15 cellular contexts compared by ENCODE assay signal in the genomic region with DNA sequence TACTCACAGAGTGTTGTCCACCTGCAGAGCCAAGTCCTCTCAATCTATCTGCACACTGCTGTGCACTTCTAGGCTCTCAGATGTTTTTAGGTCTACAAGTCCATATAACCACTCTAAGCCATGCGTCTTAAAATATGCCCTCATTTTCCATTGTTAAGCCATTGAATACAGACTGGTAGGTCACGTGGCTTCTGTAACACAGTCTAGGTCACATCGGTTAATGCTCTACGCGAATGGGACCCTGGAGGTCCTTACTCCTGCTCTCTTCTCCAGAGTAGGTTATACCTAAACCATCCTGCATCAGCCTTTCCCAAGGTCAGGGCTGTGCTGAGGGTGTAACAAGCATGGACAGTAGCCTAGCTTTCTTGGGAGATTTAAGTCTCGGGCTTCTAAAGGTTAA. TPM values are rescaled to one million over a fixed set of nuclear protein-coding genes. Genes with fewer than 3 reads are reported as not detected.
DNase-seq lines count a peak whose midpoint lies in the region; ATAC-seq and TF ChIP-seq lines count a peak whose summit lies in the region.
"Had no signal": no experiment of that assay in that cellular context is flagged by ENCODE, and none has a peak within 500 bp of the region (broad histone marks: within the 10 kb centered on the region; RNA-seq: fewer than 3 reads in every experiment).

No MANE protein-coding gene starts in this region.

- TF ChIP-seq CTCF in upper lobe of left lung (IDR thresholded peaks at IDR 0.05) = no peak

- intact Hi-C loops in activated T-helper 1 cell treated with anti-CD3 and anti-CD28 coated beads, Interleukin-12 subunit alpha, Interleukin-12 subunit beta, Interleukin-2, Interleukin-4 antibody, amounts not matched to agents 30 ng/mL and 10 ng/mL and 1 ng/mL, durations not matched to agents 14 hours and 24 hours and 36 hours (cut with micrococcal nuclease) = loop anchor here (1.0 to 2.0 kb wide), 5 partner anchors 8 to 221 kb away; no protein-coding TSS in a partner anchor

- H3K36me3 ChIP-seq in upper lobe of left lung = no peaks in the 10 kb centered on the region
- H3K36me3 ChIP-seq: prostate gland had no signal

- H3K27me3 Mint-ChIP-seq in activated naive CD4-positive, alpha-beta T cell treated with anti-CD3 and anti-CD28 coated beads, Interleukin-2, amount 10 ng/mL, durations not matched to agents 7 days and 5 days = no peaks in the 10 kb centered on the region
- H3K27me3 Mint-ChIP-seq in activated T-helper 1 cell treated with anti-CD3 and anti-CD28 coated beads, Interleukin-12 subunit alpha, Interleukin-12 subunit beta, Interleukin-2, Interleukin-4 antibody, amounts not matched to agents 30 ng/mL and 10 ng/mL and 1 ng/mL, durations not matched to agents 14 hours and 24 hours and 36 hours (ENCODE audit: insufficient read depth) = no peaks in the 10 kb centered on the region

- ATAC-seq in upper lobe of left lung (ENCODE audit: low FRiP score in 2 of 2) = peak; percentile 12 to 23
- no peak for ATAC-seq in HG02970 (IDR thresholded peaks at IDR 0.05; ENCODE audit: low FRiP score, unreplicated experiment)

- H3K27me3 ChIP-seq in mononuclear cell (ENCODE audit: insufficient read depth, low read length) = no peaks in the 10 kb centered on the region
- H3K27me3 ChIP-seq in upper lobe of left lung = no peaks in the 10 kb centered on the region

- H3K4me3 Mint-ChIP-seq in activated naive CD4-positive, alpha-beta T cell treated with anti-CD3 and anti-CD28 coated beads, Interleukin-2, amount 10 ng/mL, durations not matched to agents 7 days and 5 days = peak overlapping the region; percentile 80
- H3K4me3 Mint-ChIP-seq in activated T-helper 1 cell treated with anti-CD3 and anti-CD28 coated beads, Interleukin-12 subunit alpha, Interleukin-12 subunit beta, Interleukin-2, Interleukin-4 antibody, amounts not matched to agents 30 ng/mL and 10 ng/mL and 1 ng/mL, durations not matched to agents 14 hours and 24 hours and 36 hours = peak overlapping the region; percentile 88

- H3K27ac ChIP-seq in upper lobe of left lung = peak overlapping the region; percentile 30 to 79 (median 62)
- H3K27ac ChIP-seq: prostate gland had no signal

- peaks cover 3% of the 10 kb centered on the region for H3K9me3 Mint-ChIP-seq in activated naive CD4-positive, alpha-beta T cell treated with anti-CD3 and anti-CD28 coated beads, Interleukin-2, amount 10 ng/mL, durations not matched to agents 7 days and 5 days
- H3K9me3 Mint-ChIP-seq in activated T-helper 1 cell treated with anti-CD3 and anti-CD28 coated beads, Interleukin-12 subunit alpha, Interleukin-12 subunit beta, Interleukin-2, Interleukin-4 antibody, amounts not matched to agents 30 ng/mL and 10 ng/mL and 1 ng/mL, durations not matched to agents 14 hours and 24 hours and 36 hours = peaks cover 10% of the 10 kb centered on the region

- no peaks in the 10 kb centered on the region for H3K9me3 ChIP-seq in mononuclear cell (ENCODE audit: low read depth, low read length)
- H3K9me3 ChIP-seq in upper lobe of left lung = no peaks in the 10 kb centered on the region
- H3K9me3 ChIP-seq: prostate gland had no signal

- peaks cover 91% of the 10 kb centered on the region for H3K4me1 ChIP-seq in mononuclear cell (ENCODE audit: insufficient read depth, low read length)
- peaks cover 0 to 15% (median 9%) of the 10 kb centered on the region in 4 donors for H3K4me1 ChIP-seq in upper lobe of left lung
- H3K4me1 ChIP-seq: prostate gland had no signal

- no peak for TF ChIP-seq EP300 in upper lobe of left lung (IDR thresholded peaks at IDR 0.05)

- CTCF ChIA-PET in activated naive CD4-positive, alpha-beta T cell treated with anti-CD3 and anti-CD28 coated beads, Interleukin-2, amount 10 ng/mL, durations not matched to agents 7 days and 5 days (lab: Charles Lee) = interaction anchor here (0.6 to 4.0 kb wide), 11 partner anchors 9 to 124 kb away, joined by 3 to 30 read pairs (median 4); no protein-coding TSS in a partner anchor

- DNase-seq in activated naive CD4-positive, alpha-beta T cell treated with anti-CD3 and anti-CD28 coated beads, Interleukin-2, amount 10 ng/mL, durations not matched to agents 7 days and 5 days = no peak
- DNase-seq in activated naive CD4-positive, alpha-beta T cell (lab: John Stamatoyannopoulos, UW) = no peak
- DNase-seq in activated T-helper 1 cell treated with anti-CD3 and anti-CD28 coated beads, Interleukin-12 subunit alpha, Interleukin-12 subunit beta, Interleukin-2, Interleukin-4 antibody, amounts not matched to agents 30 ng/mL and 10 ng/mL and 1 ng/mL, durations not matched to agents 14 hours and 24 hours and 36 hours (ENCODE audit: low spot score) = no peak
- DNase-seq in upper lobe of left lung = no peak
- no peak for DNase-seq in NCI-H2081 (lab: John Stamatoyannopoulos, UW)
- DNase-seq in NCI-H2081 treated with DMSO at 0.1 percent for 48 hours (lab: John Stamatoyannopoulos, UW) = no peak
- DNase-seq: hippocampal formation, NCI-H2171 treated with DMSO at 0.1 percent for 48 hours, SW 1271, trophoblast cell had no signal

- TF ChIP-seq POLR2A in upper lobe of left lung (IDR thresholded peaks at IDR 0.05) = peak in 1 of 4 donors; percentile 22

- no peak overlapping the region for H3K27ac Mint-ChIP-seq in activated naive CD4-positive, alpha-beta T cell treated with anti-CD3 and anti-CD28 coated beads, Interleukin-2, amount 10 ng/mL, durations not matched to agents 7 days and 5 days
- H3K27ac Mint-ChIP-seq in activated T-helper 1 cell treated with anti-CD3 and anti-CD28 coated beads, Interleukin-12 subunit alpha, Interleukin-12 subunit beta, Interleukin-2, Interleukin-4 antibody, amounts not matched to agents 30 ng/mL and 10 ng/mL and 1 ng/mL, durations not matched to agents 14 hours and 24 hours and 36 hours = peak overlapping the region; percentile 98

- peaks cover 61% of the 10 kb centered on the region for H3K4me1 Mint-ChIP-seq in activated naive CD4-positive, alpha-beta T cell treated with anti-CD3 and anti-CD28 coated beads, Interleukin-2, amount 10 ng/mL, durations not matched to agents 7 days and 5 days
- H3K4me1 Mint-ChIP-seq in activated T-helper 1 cell treated with anti-CD3 and anti-CD28 coated beads, Interleukin-12 subunit alpha, Interleukin-12 subunit beta, Interleukin-2, Interleukin-4 antibody, amounts not matched to agents 30 ng/mL and 10 ng/mL and 1 ng/mL, durations not matched to agents 14 hours and 24 hours and 36 hours (ENCODE audit: low read depth) = peaks cover 65% of the 10 kb centered on the region

- 69 to 88% methylated on average over 6 of the region's 6 CpGs for WGBS in upper lobe of left lung, 2 donors

- H3K4me3 ChIP-seq in mononuclear cell (ENCODE audit: low read length) (peak overlapping the region; percentile 78), upper lobe of left lung (peak overlapping the region in 3 of 4 donors; percentile 17 to 44 (median 27))
- H3K4me3 ChIP-seq: prostate gland had no signal

- H3K36me3 Mint-ChIP-seq in activated naive CD4-positive, alpha-beta T cell treated with anti-CD3 and anti-CD28 coated beads, Interleukin-2, amount 10 ng/mL, durations not matched to agents 7 days and 5 days = peaks cover 58% of the 10 kb centered on the region
- H3K36me3 Mint-ChIP-seq in activated T-helper 1 cell treated with anti-CD3 and anti-CD28 coated beads, Interleukin-12 subunit alpha, Interleukin-12 subunit beta, Interleukin-2, Interleukin-4 antibody, amounts not matched to agents 30 ng/mL and 10 ng/mL and 1 ng/mL, durations not matched to agents 14 hours and 24 hours and 36 hours (ENCODE audit: low read depth) = peaks cover 58% of the 10 kb centered on the region

RNA-seq across cellular contexts. Expression of a gene that starts 0.8 kb away (rescaled TPM):
- total RNA-seq in activated T-helper 1 cell treated with anti-CD3 and anti-CD28 coated beads, Interleukin-12 subunit alpha, Interleukin-12 subunit beta, Interleukin-2, Interleukin-4 antibody, amounts not matched to agents 30 ng/mL and 10 ng/mL and 1 ng/mL, durations not matched to agents 14 hours and 24 hours and 36 hours = 264 and 271 TPM in 2 replicates
- total RNA-seq in mononuclear cell (90.4 TPM), upper lobe of left lung (100 to 1,000 TPM in 2 of 6 donors, 10 to 100 TPM in 4; 33.0 to 105 (median 49.5) TPM)
- total RNA-seq: G401, M059J had no signal

RNA-seq across cellular contexts. Expression of a gene that starts 28.2 kb away (rescaled TPM):
- 63.5 and 69.3 TPM in 2 replicates for total RNA-seq in activated T-helper 1 cell treated with anti-CD3 and anti-CD28 coated beads, Interleukin-12 subunit alpha, Interleukin-12 subunit beta, Interleukin-2, Interleukin-4 antibody, amounts not matched to agents 30 ng/mL and 10 ng/mL and 1 ng/mL, durations not matched to agents 14 hours and 24 hours and 36 hours
- total RNA-seq in mononuclear cell = 16.7 TPM
- 10 to 100 TPM in 4 of 6 donors, 1 to 10 TPM in 2; 2.3 to 27.7 (median 10.4) TPM for total RNA-seq in upper lobe of left lung
- total RNA-seq: G401 had no signal

RNA-seq across cellular contexts. Expression of a gene that starts 40.1 kb away (rescaled TPM):
- 13.2 and 15.9 TPM in 2 replicates for total RNA-seq in activated T-helper 1 cell treated with anti-CD3 and anti-CD28 coated beads, Interleukin-12 subunit alpha, Interleukin-12 subunit beta, Interleukin-2, Interleukin-4 antibody, amounts not matched to agents 30 ng/mL and 10 ng/mL and 1 ng/mL, durations not matched to agents 14 hours and 24 hours and 36 hours
- 1.5 TPM for total RNA-seq in mononuclear cell
- total RNA-seq in upper lobe of left lung = 100 to 1,000 TPM in 3 of 6 donors, 10 to 100 TPM in 3; 51.6 to 146 (median 110) TPM
- total RNA-seq: G401 had no signal

RNA-seq across cellular contexts. Expression of a gene that starts 47.6 kb away (rescaled TPM):
- not detected in 2 replicates for total RNA-seq in activated T-helper 1 cell treated with anti-CD3 and anti-CD28 coated beads, Interleukin-12 subunit alpha, Interleukin-12 subunit beta, Interleukin-2, Interleukin-4 antibody, amounts not matched to agents 30 ng/mL and 10 ng/mL and 1 ng/mL, durations not matched to agents 14 hours and 24 hours and 36 hours
- total RNA-seq in mononuclear cell (not detected), upper lobe of left lung (1 to 10 TPM in 1 of 6 donors, under 1 TPM in 3, not detected in 2; 0.22 to 2.4 (median 0.32) TPM)
